ENCODE assay signal across 1 cellular context in genomic region chr2:110460318-110460717, GRCh38. TPM values are rescaled to one million over a fixed set of nuclear protein-coding genes. Genes with fewer than 3 reads are reported as not detected.
"Had no signal": no experiment of that assay in that cellular context is flagged by ENCODE, and none has a peak within 500 bp of the region (broad histone marks: within the 10 kb centered on the region; RNA-seq: fewer than 3 reads in every experiment).

No MANE protein-coding gene starts in this region.

RNA-seq across cellular contexts. Expression of gene LIMS4, which starts 12.3 kb away (rescaled TPM):
- total RNA-seq: suprapubic skin had no signal
